ENCODE assay signal across 1 cellular context in genomic region chr1:53197301-53198205, GRCh38.
TF ChIP-seq lines count a peak whose summit lies in the region.

No MANE protein-coding gene starts in this region.

TF ChIP-seq in GM12878, 131 proteins besides CTCF, POLR2A, EP300 and RAD21:
- TF ChIP-seq WRNIP1 (IDR thresholded peaks at IDR 0.05; ENCODE audit: borderline replicate concordance, low read depth, low read length), result no peak
- TF ChIP-seq SPI1 (IDR thresholded peaks at IDR 0.05; ENCODE audit: borderline replicate concordance, insufficient read depth, low read depth, low read length), result peak; percentile 38; the same call in 1 of the 2 replicates
- 0 out of 2 replicates have a peak, but pooled peaks have one; percentile 15 for TF ChIP-seq MLLT1 (IDR thresholded peaks at IDR 0.05)
- 0 out of 2 replicates have a peak, but pooled peaks have one; percentile 40 for TF ChIP-seq HDGF (IDR thresholded peaks at IDR 0.05)
- no peak for TF ChIP-seq ELK1 (IDR thresholded peaks at IDR 0.05; ENCODE audit: low read depth, low read length)
- no peak for TF ChIP-seq RELB (IDR thresholded peaks at IDR 0.05; ENCODE audit: low read depth)
- no peak for TF ChIP-seq NR2F1 (conservative IDR thresholded peaks at IDR 0.05)
- TF ChIP-seq PKNOX1 (IDR thresholded peaks at IDR 0.05), result peak; percentile 89
- no peak for TF ChIP-seq ZNF384 (IDR thresholded peaks at IDR 0.05; ENCODE audit: borderline replicate concordance, low read depth, low read length)
- TF ChIP-seq IKZF2 (IDR thresholded peaks at IDR 0.05), result peak; percentile 24 to 26; a peak in 1 of 4 replicates
- TF ChIP-seq PBX3 (IDR thresholded peaks at IDR 0.05; ENCODE audit: insufficient replicate concordance, low read depth, low read length), result peak; percentile 64
- TF ChIP-seq MTA3 (IDR thresholded peaks at IDR 0.05; ENCODE audit: borderline replicate concordance, low read length), result no peak
